In the genomic region with DNA sequence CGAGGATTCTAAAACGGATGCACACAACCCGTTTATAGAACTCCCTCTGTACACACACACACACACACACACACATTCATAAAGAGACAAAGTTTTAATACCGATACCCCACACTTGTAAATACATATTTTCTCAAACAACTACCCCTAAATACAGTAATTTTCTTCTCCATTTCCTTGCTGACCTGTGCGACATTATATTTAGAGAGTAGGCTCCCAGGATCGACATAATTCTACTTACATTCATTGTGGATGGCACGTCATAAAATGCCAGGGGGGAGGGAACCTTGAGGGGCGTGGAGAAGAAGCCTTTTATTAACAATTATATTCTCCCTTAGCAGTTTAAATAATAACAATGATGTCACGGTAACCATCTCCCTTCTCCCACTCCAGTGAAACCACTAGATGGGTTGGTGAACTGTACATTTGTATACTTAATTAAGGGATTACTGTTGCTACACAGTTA, we compare ENCODE assay signal across 25 cellular contexts.
DNase-seq lines count a peak whose midpoint lies in the region; ATAC-seq, FAIRE-seq and TF ChIP-seq lines count a peak whose summit lies in the region.
"Had no signal": no experiment of that assay in that cellular context is flagged by ENCODE, and none has a peak within 500 bp of the region (broad histone marks: within the 10 kb centered on the region; RNA-seq: fewer than 3 reads in every experiment).

No MANE protein-coding gene starts in this region.

- dilution Hi-C loops in endothelial cell of umbilical vein (cut with MboI; ENCODE audit: extremely low pct_ligation_motif_present, low sequenced_read_pairs), result loop anchor here (25.0 kb wide), 1 partner anchor 549 kb away; no protein-coding TSS in a partner anchor

- no peaks in the 10 kb centered on the region for H3K9me3 ChIP-seq in endothelial cell of umbilical vein (replicated peaks; ENCODE audit: control insufficient read depth, insufficient read depth, low read length)
- H3K9me3 ChIP-seq in osteoblast (ENCODE audit: low read depth, low read length), result no peaks in the 10 kb centered on the region
- H3K9me3 ChIP-seq: ascending aorta, left ventricle myocardium inferior, uterus had no signal

- FAIRE-seq in endothelial cell of umbilical vein (lab: Jason Lieb, UNC), result no peak

- no peak overlapping the region for H2AFZ ChIP-seq in endothelial cell of umbilical vein (ENCODE audit: low read depth, low read length)
- no peak overlapping the region for H2AFZ ChIP-seq in osteoblast (ENCODE audit: low read length)
- H2AFZ ChIP-seq: PC-9 had no signal

- no peaks in the 10 kb centered on the region for H3K9me3 Mint-ChIP-seq in activated CD4-positive, alpha-beta T cell treated with anti-CD3 and anti-CD28 coated beads, Interleukin-2, amount 10 ng/mL, durations not matched to agents 7 days and 5 days
- peaks cover 2% of the 10 kb centered on the region for H3K9me3 Mint-ChIP-seq in activated B cell treated with CpG ODN at 0.5 μM for 24 hours
- H3K9me3 Mint-ChIP-seq: activated naive CD4-positive, alpha-beta T cell treated with anti-CD3 and anti-CD28 coated beads for 36 hours; activated T-cell treated with anti-CD3 and anti-CD28 coated beads, Interleukin-2, amount 50 U/mL, for 24 hours; endodermal cell had no signal

- H3K4me2 ChIP-seq in endothelial cell of umbilical vein (ENCODE audit: insufficient read depth, low read length) (no peak overlapping the region), osteoblast (ENCODE audit: insufficient read depth, low read length) (no peak overlapping the region)
- H3K4me2 ChIP-seq: PC-9 had no signal

- H3K36me3 ChIP-seq in endothelial cell of umbilical vein (ENCODE audit: control insufficient read depth in 2 of 2, extremely low read depth in 1 of 2, insufficient read depth in 2 of 2, low read length in 2 of 2), result no peaks in the 10 kb centered on the region
- no peaks in the 10 kb centered on the region for H3K36me3 ChIP-seq in osteoblast (ENCODE audit: insufficient read depth, low read length)
- H3K36me3 ChIP-seq: ascending aorta, left ventricle myocardium inferior, uterus had no signal

- TF ChIP-seq CTCF in activated B cell treated with CpG ODN at 0.5 μM for 24 hours (IDR thresholded peaks at IDR 0.05), result no peak
- TF ChIP-seq CTCF in endothelial cell of umbilical vein (IDR thresholded peaks at IDR 0.05; ENCODE audit: extremely low read depth in 1 of 2, insufficient read depth in 1 of 2, low read depth in 1 of 2, low read length in 2 of 2), result no peak
- TF ChIP-seq CTCF in osteoblast (IDR thresholded peaks at IDR 0.05; ENCODE audit: extremely low read depth, low read depth, low read length), result no peak

- H3K9me1 ChIP-seq in endothelial cell of umbilical vein (replicated peaks; ENCODE audit: control insufficient read depth, extremely low read depth, insufficient read depth, low read length), result no peaks in the 10 kb centered on the region

- BruUV-seq in endothelial cell of umbilical vein (replicated peaks; lab: Mats Ljungman, UMichigan), result no TSS peak

- H3K27me3 ChIP-seq in endothelial cell of umbilical vein (ENCODE audit: control insufficient read depth in 2 of 2, insufficient read depth in 2 of 2, low read length in 2 of 2), result peaks cover 92 to 100% of the 10 kb centered on the region in 2 experiments
- peaks cover 100% of the 10 kb centered on the region for H3K27me3 ChIP-seq in osteoblast (ENCODE audit: insufficient read depth, low read length)

- H3K4me1 ChIP-seq in endothelial cell of umbilical vein (ENCODE audit: control insufficient read depth, extremely low read depth, insufficient read depth, low read length) (peaks cover 6% of the 10 kb centered on the region), osteoblast (ENCODE audit: insufficient read depth, low read length) (peaks cover 6% of the 10 kb centered on the region)

- DNase-seq in activated CD4-positive, alpha-beta T cell treated with anti-CD3 and anti-CD28 coated beads, Interleukin-2, amount 10 ng/mL, durations not matched to agents 7 days and 5 days, result no peak
- DNase-seq in activated CD4-positive, alpha-beta T cell treated with anti-CD3 and anti-CD28 coated beads for 1 hour, result no peak
- DNase-seq in activated B cell treated with CpG ODN at 0.5 μM for 24 hours (no peak), endothelial cell of umbilical vein (ENCODE audit: low read depth, low spot score) (no peak), osteoblast (ENCODE audit: insufficient read length, low spot score, missing footprints) (peak; percentile 54), EL (no peak)
- DNase-seq in effector CD4-positive, alpha-beta T cell, result no peak
- DNase-seq: activated CD4-positive, alpha-beta T cell treated with anti-CD3 and anti-CD28 coated beads, Interleukin-2, amount 50 U/mL, for 4 hours; activated naive CD4-positive, alpha-beta T cell treated with anti-CD3 and anti-CD28 coated beads for 36 hours; activated T-cell treated with anti-CD3 and anti-CD28 coated beads, Interleukin-2, amount 50 U/mL, for 24 hours; COR-L47; endodermal cell; left ventricle myocardium inferior; midbrain; NCI-H1048; NCI-H187 treated with DMSO at 0.1 percent for 48 hours; NCI-H345; PC-9; SHP77; SW 1271; uterus had no signal

- H3K27ac Mint-ChIP-seq in activated CD4-positive, alpha-beta T cell treated with anti-CD3 and anti-CD28 coated beads, Interleukin-2, amount 10 ng/mL, durations not matched to agents 7 days and 5 days, result peak overlapping the region; percentile 2
- peak overlapping the region; percentile 13 for H3K27ac Mint-ChIP-seq in activated B cell treated with CpG ODN at 0.5 μM for 24 hours
- H3K27ac Mint-ChIP-seq: activated naive CD4-positive, alpha-beta T cell treated with anti-CD3 and anti-CD28 coated beads for 36 hours; activated T-cell treated with anti-CD3 and anti-CD28 coated beads, Interleukin-2, amount 50 U/mL, for 24 hours; endodermal cell; nephron; progenitor cell of endocrine pancreas had no signal

- H3K4me3 Mint-ChIP-seq in activated CD4-positive, alpha-beta T cell treated with anti-CD3 and anti-CD28 coated beads, Interleukin-2, amount 10 ng/mL, durations not matched to agents 7 days and 5 days, result no peak overlapping the region
- no peak overlapping the region for H3K4me3 Mint-ChIP-seq in activated B cell treated with CpG ODN at 0.5 μM for 24 hours
- H3K4me3 Mint-ChIP-seq: activated naive CD4-positive, alpha-beta T cell treated with anti-CD3 and anti-CD28 coated beads for 36 hours; activated T-cell treated with anti-CD3 and anti-CD28 coated beads, Interleukin-2, amount 50 U/mL, for 24 hours; endodermal cell had no signal

- TF ChIP-seq POLR2A in endothelial cell of umbilical vein (IDR thresholded peaks at IDR 0.05; ENCODE audit: low read depth, low read length), result no peak

- H3K36me3 Mint-ChIP-seq in activated CD4-positive, alpha-beta T cell treated with anti-CD3 and anti-CD28 coated beads, Interleukin-2, amount 10 ng/mL, durations not matched to agents 7 days and 5 days (ENCODE audit: low read depth), result peaks cover 3% of the 10 kb centered on the region
- peaks cover 3% of the 10 kb centered on the region for H3K36me3 Mint-ChIP-seq in activated B cell treated with CpG ODN at 0.5 μM for 24 hours (ENCODE audit: low read depth)

- no peaks in the 10 kb centered on the region for H4K20me1 ChIP-seq in endothelial cell of umbilical vein (replicated peaks; ENCODE audit: control insufficient read depth, extremely low read depth, insufficient read depth, low read length)
- no peaks in the 10 kb centered on the region for H4K20me1 ChIP-seq in osteoblast (ENCODE audit: insufficient read depth, low read length)

- CTCF ChIA-PET in activated CD4-positive, alpha-beta T cell treated with anti-CD3 and anti-CD28 coated beads, Interleukin-2, amount 10 ng/mL, durations not matched to agents 7 days and 5 days (lab: Charles Lee), result no interaction called here
- CTCF ChIA-PET in activated B cell treated with CpG ODN at 0.5 μM for 24 hours (lab: Charles Lee) (interaction anchor here (1.5 kb wide), 1 partner anchor 905 kb away, joined by 5 read pairs; no protein-coding TSS in a partner anchor), endothelial cell of umbilical vein (lab: Charles Lee) (interaction anchor here (0.6 to 7.5 kb wide), 4 partner anchors 10 to 1240 kb away, joined by 3 to 120 read pairs (median 3); no protein-coding TSS in a partner anchor)

- intact Hi-C loops in activated B cell treated with CpG ODN at 0.5 μM for 24 hours (cut with micrococcal nuclease), result no loop called here
- intact Hi-C loops in endothelial cell of umbilical vein (cut with micrococcal nuclease), result no loop called here

- no peak overlapping the region for H3K9ac ChIP-seq in endothelial cell of umbilical vein (replicated peaks; ENCODE audit: extremely low read depth, insufficient read depth, low read length)

- POLR2A ChIA-PET in activated CD4-positive, alpha-beta T cell treated with anti-CD3 and anti-CD28 coated beads, Interleukin-2, amount 10 ng/mL, durations not matched to agents 7 days and 5 days (lab: Charles Lee), result no interaction called here
- POLR2A ChIA-PET in activated B cell treated with CpG ODN at 0.5 μM for 24 hours (lab: Charles Lee), result no interaction called here
- POLR2A ChIA-PET in endothelial cell of umbilical vein (lab: Charles Lee), result no interaction called here

- H3K4me3 ChIP-seq in endothelial cell of umbilical vein (replicated peaks in 1 of 3; ENCODE audit: insufficient read depth in 1 of 3, low read depth in 1 of 3, low read length in 3 of 3) (no peak overlapping the region), osteoblast (ENCODE audit: insufficient read depth, low read length) (no peak overlapping the region)
- H3K4me3 ChIP-seq: ascending aorta, left ventricle myocardium inferior, PC-9, uterus had no signal

- H3K79me2 ChIP-seq in endothelial cell of umbilical vein (ENCODE audit: control insufficient read depth, insufficient read depth, low read length) (no peaks in the 10 kb centered on the region), osteoblast (ENCODE audit: insufficient read depth, low read length) (no peaks in the 10 kb centered on the region)

- ATAC-seq in activated B cell treated with CpG ODN at 0.5 μM for 24 hours (ENCODE audit: low read depth) (no peak), HG03439 (IDR thresholded peaks at IDR 0.05; ENCODE audit: unreplicated experiment) (no peak)

- H3K4me1 Mint-ChIP-seq in activated CD4-positive, alpha-beta T cell treated with anti-CD3 and anti-CD28 coated beads, Interleukin-2, amount 10 ng/mL, durations not matched to agents 7 days and 5 days, result peaks cover 13% of the 10 kb centered on the region
- H3K4me1 Mint-ChIP-seq in activated B cell treated with CpG ODN at 0.5 μM for 24 hours, result peaks cover 11% of the 10 kb centered on the region

- peaks cover 95% of the 10 kb centered on the region for H3K27me3 Mint-ChIP-seq in activated CD4-positive, alpha-beta T cell treated with anti-CD3 and anti-CD28 coated beads, Interleukin-2, amount 10 ng/mL, durations not matched to agents 7 days and 5 days
- H3K27me3 Mint-ChIP-seq in activated B cell treated with CpG ODN at 0.5 μM for 24 hours, result peaks cover 66% of the 10 kb centered on the region

- H3K27ac ChIP-seq in endothelial cell of umbilical vein (ENCODE audit: insufficient read depth, low read depth, low read length) (no peak overlapping the region), osteoblast (ENCODE audit: low read depth, low read length) (no peak overlapping the region)
- H3K27ac ChIP-seq: ascending aorta, left ventricle myocardium inferior, PC-9, uterus had no signal

TF ChIP-seq in endothelial cell of umbilical vein, 7 proteins besides CTCF, POLR2A, EP300 and RAD21 (continues in another document):
- no peak for TF ChIP-seq MYC (IDR thresholded peaks at IDR 0.05; ENCODE audit: low read depth, low read length)
